8 cellular contexts compared by ENCODE assay signal in genomic region chr1:19251305-19252196, GRCh38. TPM values are rescaled to one million over a fixed set of nuclear protein-coding genes. Genes with fewer than 3 reads are reported as not detected.
DNase-seq lines count a peak whose midpoint lies in the region; ATAC-seq and TF ChIP-seq lines count a peak whose summit lies in the region.

TSS of gene EMC1 (minus strand) at chr1:19251524. CDS start at chr1:19251509, 15 bp downstream.
TSS of gene MRTO4 (plus strand) at chr1:19251805. CDS start at chr1:19251836, 31 bp downstream.

- no peak for TF ChIP-seq CTCF in natural killer cell (IDR thresholded peaks at IDR 0.05)

- H3K9me3 Mint-ChIP-seq in activated T-helper 2 cell treated with anti-CD3 and anti-CD28 coated beads, Interferon-gamma antibody, Interleukin-2, Interleukin-4, amounts not matched to agents 10 μg/mL and 5 μg/mL and 100 μg/mL, durations not matched to agents 14 hours and 24 hours and 36 hours: no peaks in the 10 kb centered on the region
- H3K9me3 Mint-ChIP-seq in natural killer cell: no peaks in the 10 kb centered on the region

- H3K4me1 Mint-ChIP-seq in activated T-helper 2 cell treated with anti-CD3 and anti-CD28 coated beads, Interferon-gamma antibody, Interleukin-2, Interleukin-4, amounts not matched to agents 10 μg/mL and 5 μg/mL and 100 μg/mL, durations not matched to agents 14 hours and 24 hours and 36 hours (ENCODE audit: low read depth): peaks cover 24% of the 10 kb centered on the region
- H3K4me1 Mint-ChIP-seq in natural killer cell: peaks cover 25 to 32% of the 10 kb centered on the region in 2 donors

- H3K4me3 Mint-ChIP-seq in activated T-helper 2 cell treated with anti-CD3 and anti-CD28 coated beads, Interferon-gamma antibody, Interleukin-2, Interleukin-4, amounts not matched to agents 10 μg/mL and 5 μg/mL and 100 μg/mL, durations not matched to agents 14 hours and 24 hours and 36 hours (ENCODE audit: low read depth): peak within 1 kb of the TSS; percentile 93
- H3K4me3 Mint-ChIP-seq in natural killer cell: peak within 1 kb of the TSS; percentile 95

- H3K27me3 Mint-ChIP-seq in activated T-helper 2 cell treated with anti-CD3 and anti-CD28 coated beads, Interferon-gamma antibody, Interleukin-2, Interleukin-4, amounts not matched to agents 10 μg/mL and 5 μg/mL and 100 μg/mL, durations not matched to agents 14 hours and 24 hours and 36 hours (ENCODE audit: low read depth): no peaks in the 10 kb centered on the region
- no peaks in the 10 kb centered on the region for H3K27me3 Mint-ChIP-seq in natural killer cell (ENCODE audit: low read depth in 2 of 2)

- DNase-seq in DMS53 treated with DMSO at 0.1 percent for 48 hours (lab: John Stamatoyannopoulos, UW; ENCODE audit: unreplicated experiment): peak; percentile 71
- peak; percentile 72 for DNase-seq in Jurkat, Clone E6-1 (ENCODE audit: low read depth, low spot score)
- DNase-seq in RPMI8226: peak; percentile 91
- DNase-seq in activated T-helper 2 cell treated with anti-CD3 and anti-CD28 coated beads, Interferon-gamma antibody, Interleukin-2, Interleukin-4, amounts not matched to agents 10 μg/mL and 5 μg/mL and 100 μg/mL, durations not matched to agents 14 hours and 24 hours and 36 hours (ENCODE audit: low spot score): peak; percentile 89
- DNase-seq in fibroblast of peridontal ligament (ENCODE audit: extremely low read depth): peak; percentile 69
- peak; percentile 93 for DNase-seq in natural killer cell
- peak; percentile 75 to 96 (median 90) for DNase-seq in stimulated activated naive CD4-positive, alpha-beta T cell (lab: John Stamatoyannopoulos, UW)

- H3K36me3 Mint-ChIP-seq in activated T-helper 2 cell treated with anti-CD3 and anti-CD28 coated beads, Interferon-gamma antibody, Interleukin-2, Interleukin-4, amounts not matched to agents 10 μg/mL and 5 μg/mL and 100 μg/mL, durations not matched to agents 14 hours and 24 hours and 36 hours (ENCODE audit: low read depth): peaks cover 39% of the 10 kb centered on the region
- no peaks in the 10 kb centered on the region for H3K36me3 Mint-ChIP-seq in natural killer cell

- ATAC-seq in GM21576 (IDR thresholded peaks at IDR 0.05; ENCODE audit: unreplicated experiment) (peak; percentile 83), natural killer cell (peak; percentile 93 to 96 (median 95))

- intact Hi-C loops in activated T-helper 2 cell treated with anti-CD3 and anti-CD28 coated beads, Interferon-gamma antibody, Interleukin-2, Interleukin-4, amounts not matched to agents 10 μg/mL and 5 μg/mL and 100 μg/mL, durations not matched to agents 14 hours and 24 hours and 36 hours (cut with micrococcal nuclease): loop anchor here (1.0 to 5.0 kb wide), 4 partner anchors 41 to 401 kb away; partner anchors contain the start of genes AKR7A2, IFFO2, SLC66A1 and UBR4
- intact Hi-C loops in natural killer cell (cut with micrococcal nuclease): loop anchor here (1.0 to 2.0 kb wide), 2 partner anchors 41 to 61 kb away; partner anchors contain the start of genes AKR7A2, SLC66A1 and UBR4

- peak within 1 kb of the TSS; percentile 97 for H3K27ac Mint-ChIP-seq in activated T-helper 2 cell treated with anti-CD3 and anti-CD28 coated beads, Interferon-gamma antibody, Interleukin-2, Interleukin-4, amounts not matched to agents 10 μg/mL and 5 μg/mL and 100 μg/mL, durations not matched to agents 14 hours and 24 hours and 36 hours
- peak within 1 kb of the TSS; percentile 90 to 95 for H3K27ac Mint-ChIP-seq in natural killer cell

- H3K4me3 ChIP-seq in Jurkat, Clone E6-1 (ENCODE audit: low read length): peak within 1 kb of the TSS; percentile 100

RNA-seq across cellular contexts. Expression of gene EMC1, which starts in this region (rescaled TPM):
- polyA plus RNA-seq in Jurkat, Clone E6-1 (2012; ENCODE audit: insufficient read depth, insufficient read length): 39.5 TPM
- total RNA-seq in activated T-helper 2 cell treated with anti-CD3 and anti-CD28 coated beads, Interferon-gamma antibody, Interleukin-2, Interleukin-4, amounts not matched to agents 10 μg/mL and 5 μg/mL and 100 μg/mL, durations not matched to agents 14 hours and 24 hours and 36 hours: 54.0 and 57.4 TPM in 2 replicates
- 10 to 100 TPM; 30.7 to 36.0 (median 33.5) TPM for total RNA-seq in natural killer cell

RNA-seq across cellular contexts. Expression of gene MRTO4, which starts in this region (rescaled TPM):
- polyA plus RNA-seq in Jurkat, Clone E6-1 (2012; ENCODE audit: insufficient read depth, insufficient read length): 59.2 TPM
- 109 and 113 TPM in 2 replicates for total RNA-seq in activated T-helper 2 cell treated with anti-CD3 and anti-CD28 coated beads, Interferon-gamma antibody, Interleukin-2, Interleukin-4, amounts not matched to agents 10 μg/mL and 5 μg/mL and 100 μg/mL, durations not matched to agents 14 hours and 24 hours and 36 hours
- 10 to 100 TPM in 2 of 3 donors, 1 to 10 TPM in 1; 9.7 to 15.8 (median 13.5) TPM for total RNA-seq in natural killer cell

Comparison
In these comparisons a context has a peak if more than half of its experiments do, and no peak if none do; other contexts are left out.
1. Peak in every context shown above with its lines: DNase-seq, ATAC-seq and H3K4me3 ChIP-seq.